Comparison of ENCODE assay signal across 8 cellular contexts in genomic region chr1:244048566-244049141, GRCh38. TPM values are rescaled to one million over a fixed set of nuclear protein-coding genes. Genes with fewer than 3 reads are reported as not detected.
DNase-seq lines count a peak whose midpoint lies in the region; ATAC-seq and TF ChIP-seq lines count a peak whose summit lies in the region.

No MANE protein-coding gene starts in this region.

- intact Hi-C loops in right lobe of liver (cut with DNase I) (no loop called here), uterus (cut with DNase I; ENCODE audit: low total_unique reads) (no loop called here)

- no peaks in the 10 kb centered on the region for H3K27me3 Mint-ChIP-seq in activated T-cell treated with anti-CD3 and anti-CD28 coated beads, Interleukin-2, amount 50 U/mL, for 72 hours (ENCODE audit: low read depth)

- H3K27ac Mint-ChIP-seq in activated T-cell treated with anti-CD3 and anti-CD28 coated beads, Interleukin-2, amount 50 U/mL, for 72 hours: no peak overlapping the region

- TF ChIP-seq CTCF in right lobe of liver (IDR thresholded peaks at IDR 0.05) (no peak), uterus (IDR thresholded peaks at IDR 0.05) (no peak)

- H3K4me1 ChIP-seq in right lobe of liver (peaks cover 0 to 18% (median 9%) of the 10 kb centered on the region in 4 donors), uterus (peaks cover 4 to 5% of the 10 kb centered on the region in 2 donors)

- H3K4me1 Mint-ChIP-seq in activated T-cell treated with anti-CD3 and anti-CD28 coated beads, Interleukin-2, amount 50 U/mL, for 72 hours (ENCODE audit: low read depth): peaks cover 26% of the 10 kb centered on the region

- DNase-seq in stimulated activated CD4-positive, alpha-beta T cell treated with anti-CD3 and anti-CD28 coated beads, Interleukin-12 subunit alpha, Interleukin-12 subunit beta, amount 100 ng/mL, for 4 hours: peak; percentile 37
- DNase-seq in stimulated activated CD4-positive, alpha-beta T cell treated with anti-CD3 and anti-CD28 coated beads, Interleukin-2, amount 100 ng/mL, for 48 hours: no peak
- DNase-seq in activated T-cell treated with anti-CD3 and anti-CD28 coated beads, Interleukin-2, amount 50 U/mL, for 72 hours: peak in 1 of 2 donors; percentile 43
- peak in 1 of 3 donors; percentile 65 for DNase-seq in right lobe of liver
- DNase-seq in uterus: no peak
- no peak for DNase-seq in DMS153 (lab: John Stamatoyannopoulos, UW)
- DNase-seq in NCI-H1048 (lab: John Stamatoyannopoulos, UW): no peak

- no CpG with 5 or more reads among the region's 81 CpGs for WGBS in right lobe of liver (ENCODE audit: insufficient coverage, low coverage, low lambda C conversion rate, missing lambda C conversion rate)

- no peak for ATAC-seq in activated T-cell treated with anti-CD3 and anti-CD28 coated beads, Interleukin-2, amount 50 U/mL, for 72 hours (replicated peaks in 1 of 2)
- ATAC-seq in right lobe of liver (no peak), HG03139 (IDR thresholded peaks at IDR 0.05; ENCODE audit: unreplicated experiment) (no peak)

- H3K4me3 Mint-ChIP-seq in activated T-cell treated with anti-CD3 and anti-CD28 coated beads, Interleukin-2, amount 50 U/mL, for 72 hours: peak overlapping the region; percentile 44 to 94

- no peaks in the 10 kb centered on the region for H3K27me3 ChIP-seq in right lobe of liver
- H3K27me3 ChIP-seq in uterus: no peaks in the 10 kb centered on the region

- peaks cover 0 to under 1% (median 0%) of the 10 kb centered on the region in 4 donors for H3K36me3 ChIP-seq in right lobe of liver
- no peaks in the 10 kb centered on the region for H3K36me3 ChIP-seq in uterus

- peaks cover 2 to 4% of the 10 kb centered on the region in 2 donors for H3K36me3 Mint-ChIP-seq in activated T-cell treated with anti-CD3 and anti-CD28 coated beads, Interleukin-2, amount 50 U/mL, for 72 hours (ENCODE audit: insufficient read depth in 2 of 2)

- peak overlapping the region; percentile 82 to 90 (median 89) for H3K27ac ChIP-seq in right lobe of liver
- peak overlapping the region; percentile 89 to 93 for H3K27ac ChIP-seq in uterus

- H3K9me3 ChIP-seq in right lobe of liver: no peaks in the 10 kb centered on the region
- no peaks in the 10 kb centered on the region for H3K9me3 ChIP-seq in uterus

- H3K4me3 ChIP-seq in right lobe of liver (peak overlapping the region; percentile 47 to 69 (median 55)), uterus (peak overlapping the region; percentile 63 to 79)

- TF ChIP-seq POLR2A in right lobe of liver (IDR thresholded peaks at IDR 0.05) (no peak), uterus (IDR thresholded peaks at IDR 0.05) (no peak)

- no peaks in the 10 kb centered on the region for H3K9me3 Mint-ChIP-seq in activated T-cell treated with anti-CD3 and anti-CD28 coated beads, Interleukin-2, amount 50 U/mL, for 72 hours

RNA-seq across cellular contexts. Expression of gene ZBTB18, which starts 2.4 kb away (rescaled TPM):
- total RNA-seq in activated T-cell treated with anti-CD3 and anti-CD28 coated beads, Interleukin-2, amount 50 U/mL, for 72 hours: 10 to 100 TPM in 1 of 2 donors, 1 to 10 TPM in 1; 9.6 to 10.3 TPM
- 10 to 100 TPM in 3 of 6 experiments, 1 to 10 TPM in 3; 9.0 to 16.1 (median 10.0) TPM for total RNA-seq in right lobe of liver
- total RNA-seq in uterus: 10 to 100 TPM in 3 of 4 donors, 1 to 10 TPM in 1; 5.3 to 16.7 (median 12.4) TPM
